In genomic region chr19:40165362-40165937, GRCh38 we compare ENCODE assay signal across 1 cellular context.
A peak's percentile ranks its signal among the peaks of the same experiment; 100 is the strongest.
TF ChIP-seq lines count a peak whose summit lies in the region.

No MANE protein-coding gene starts in this region.

TF ChIP-seq in HepG2, 621 proteins besides CTCF, POLR2A, EP300 and RAD21 (continued from another document):
- TF ChIP-seq BCLAF1 (IDR thresholded peaks at IDR 0.05) (no peak), SMC3 (IDR thresholded peaks at IDR 0.05; ENCODE audit: low read length) (peak; percentile 18; the same call in 1 of the 2 replicates), REL (CRISPR knock-in tag; conservative IDR thresholded peaks at IDR 0.05) (no peak), HMGA1 (CRISPR knock-in tag; conservative IDR thresholded peaks at IDR 0.05) (no peak), ZNF44 (CRISPR knock-in tag; IDR thresholded peaks at IDR 0.05) (no peak), ZBTB33 (CRISPR knock-in tag; IDR thresholded peaks at IDR 0.05) (peak; percentile 97), NCOR1 (IDR thresholded peaks at IDR 0.05; ENCODE audit: borderline replicate concordance, low read length) (no peak), ADNP (CRISPR knock-in tag; IDR thresholded peaks at IDR 0.05) (no peak)
